23 cellular contexts compared by ENCODE assay signal in the genomic region with DNA sequence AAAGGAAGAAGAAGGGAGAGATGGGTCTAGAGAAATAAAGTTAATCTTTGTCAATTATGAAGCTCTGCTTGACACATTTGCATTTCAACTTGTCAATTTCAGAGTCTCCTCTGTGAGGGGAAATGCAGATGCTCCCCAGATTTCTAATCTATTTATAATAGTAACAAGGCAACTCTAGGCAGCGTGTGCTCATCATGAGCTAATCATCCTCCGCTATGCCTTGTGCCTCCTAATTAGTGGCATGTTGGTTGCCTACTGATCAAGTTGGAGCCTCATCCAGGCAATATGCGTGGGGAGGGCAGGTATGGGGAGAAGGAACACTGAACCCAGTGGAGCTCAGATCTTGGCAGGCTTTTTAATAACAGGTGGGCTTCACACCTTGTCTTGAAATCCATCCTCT.
"Had no signal": no experiment of that assay in that cellular context is flagged by ENCODE, and none has a peak within 500 bp of the region (broad histone marks: within the 10 kb centered on the region; RNA-seq: fewer than 3 reads in every experiment).

No MANE protein-coding gene starts in this region.

- H3K27me3 ChIP-seq: colonic mucosa, dorsolateral prefrontal cortex, esophagus squamous epithelium, foreskin keratinocyte, gastrocnemius medialis, gastroesophageal sphincter, heart left ventricle, heart right ventricle had no signal

- H3K4me3 ChIP-seq: colonic mucosa, coronary artery, dorsolateral prefrontal cortex, esophagus squamous epithelium, gastrocnemius medialis, gastroesophageal sphincter, heart left ventricle, heart right ventricle had no signal

- ATAC-seq: effector memory CD8-positive, alpha-beta T cell; esophagus mucosa; foreskin keratinocyte; gastrocnemius medialis; gastroesophageal sphincter; heart left ventricle; heart right ventricle had no signal

- DNase-seq: colonic mucosa; cortex of kidney; dermis blood vessel endothelial cell; dorsolateral prefrontal cortex; effector CD4-positive, alpha-beta T cell; effector CD8-positive, alpha-beta T cell; effector memory CD4-positive, alpha-beta T cell; effector memory CD8-positive, alpha-beta T cell; endodermal cell; erythroblast; esophagus squamous epithelium; foreskin fibroblast; foreskin keratinocyte; foreskin melanocyte; gastrocnemius medialis; glutamatergic neuron; head of caudate nucleus; heart left ventricle; heart right ventricle had no signal

- H3K4me1 ChIP-seq: colonic mucosa, esophagus squamous epithelium, foreskin keratinocyte, gastrocnemius medialis, gastroesophageal sphincter, heart left ventricle had no signal

- H3K36me3 ChIP-seq: colonic mucosa, esophagus squamous epithelium, gastrocnemius medialis, gastroesophageal sphincter, heart left ventricle, heart right ventricle had no signal

- H3K9me3 ChIP-seq: colonic mucosa, esophagus squamous epithelium, gastrocnemius medialis, gastroesophageal sphincter, heart left ventricle, heart right ventricle had no signal

- H3K27ac ChIP-seq: colonic mucosa, coronary artery, dorsolateral prefrontal cortex, epithelial cell of prostate, esophagus squamous epithelium, foreskin keratinocyte, gastrocnemius medialis, gastroesophageal sphincter, heart left ventricle, heart right ventricle had no signal
